15 cellular contexts compared by ENCODE assay signal in genomic region chr1:43783096-43783670, GRCh38.
DNase-seq lines count a peak whose midpoint lies in the region; ATAC-seq and TF ChIP-seq lines count a peak whose summit lies in the region.
"Had no signal": no experiment of that assay in that cellular context is flagged by ENCODE, and none has a peak within 500 bp of the region (broad histone marks: within the 10 kb centered on the region; RNA-seq: fewer than 3 reads in every experiment).

No MANE protein-coding gene starts in this region.

- no peak for TF ChIP-seq RAD21 in HCT116 (IDR thresholded peaks at IDR 0.05; ENCODE audit: low read depth)

- ATAC-seq in HCT116 = peak; percentile 61
- peak; percentile 52 for ATAC-seq in activated T-helper 17 cell treated with anti-CD3 and anti-CD28 coated beads, Interleukin-2, amount 50 U/mL, for 72 hours (replicated peaks)
- ATAC-seq in mucosa of descending colon = peak; percentile 54
- no peak for ATAC-seq in GM23338
- no peak for ATAC-seq in HG02938 (IDR thresholded peaks at IDR 0.05; ENCODE audit: unreplicated experiment)

- H4K20me1 ChIP-seq in HCT116 (ENCODE audit: insufficient read depth) (no peaks in the 10 kb centered on the region), GM23338 (replicated peaks; ENCODE audit: insufficient read depth) (no peaks in the 10 kb centered on the region)

- H3K27me3 ChIP-seq in HCT116 (ENCODE audit: insufficient read depth, low read length) (no peaks in the 10 kb centered on the region), GM23338 (ENCODE audit: insufficient read depth) (no peaks in the 10 kb centered on the region), BE2C (no peaks in the 10 kb centered on the region)
- H3K27me3 ChIP-seq: adrenal gland, ovary had no signal

- CTCF ChIA-PET in Calu3 (lab: Charles Lee) = interaction anchor here (0.5 to 1.5 kb wide), 5 partner anchors 20 to 1759 kb away, joined by 3 to 7 read pairs (median 6); partner anchors contain the start of gene ARTN
- CTCF ChIA-PET in HCT116 (lab: Charles Lee) = interaction anchor here (1.0 to 4.0 kb wide), 4 partner anchors 20 to 163 kb away, joined by 3 to 19 read pairs (median 8); partner anchors contain the start of gene ARTN

- RAD21 ChIA-PET in HCT116 (lab: Charles Lee; ENCODE audit: low non-redundant PET in 1 of 2, low total read pairs in 2 of 2, uncharacterized antibody in 2 of 2, unreplicated experiment in 2 of 2) = interaction anchor here in 1 of 2 experiments (1.7 kb wide), 1 partner anchor 20 kb away, joined by 6 read pairs; no protein-coding TSS in a partner anchor

- H3K79me2 ChIP-seq in HCT116 (ENCODE audit: insufficient read depth, low read length) = no peaks in the 10 kb centered on the region
- no peaks in the 10 kb centered on the region for H3K79me2 ChIP-seq in GM23338 (replicated peaks; ENCODE audit: insufficient read depth)

- H3K4me2 ChIP-seq in HCT116 (ENCODE audit: low read length) (peak overlapping the region; percentile 80), GM23338 (no peak overlapping the region)

- H3K36me3 Mint-ChIP-seq in Calu3 (ENCODE audit: insufficient read depth, unreplicated experiment) (no peaks in the 10 kb centered on the region), GM23338 (ENCODE audit: low read depth) (peaks cover 2% of the 10 kb centered on the region; the same call in 2 of the 3 replicates)
- H3K36me3 Mint-ChIP-seq in activated T-helper 17 cell treated with anti-CD3 and anti-CD28 coated beads, Interleukin-2, amount 50 U/mL, for 72 hours (ENCODE audit: low read depth) = peaks cover 7% of the 10 kb centered on the region

- TF ChIP-seq POLR2A in HCT116 (IDR thresholded peaks at IDR 0.05; ENCODE audit: borderline replicate concordance, extremely low read depth, insufficient read depth, insufficient read length) = no peak

- intact Hi-C loops in Calu3 (cut with micrococcal nuclease; ENCODE audit: unreplicated experiment) = no loop called here
- intact Hi-C loops in HCT116 (cut with micrococcal nuclease) = no loop called here
- intact Hi-C loops in mucosa of descending colon (cut with DNase I, micrococcal nuclease) = no loop called here

- H3K4me1 ChIP-seq in HCT116 (ENCODE audit: control insufficient read depth in 1 of 2, insufficient read depth in 2 of 2, low read length in 2 of 2) (peaks cover 23 to 54% of the 10 kb centered on the region in 2 experiments), mucosa of descending colon (ENCODE audit: low read depth) (peaks cover 9% of the 10 kb centered on the region), GM23338 (ENCODE audit: insufficient read depth) (no peaks in the 10 kb centered on the region; the same call in 1 of the 2 replicates), BE2C (no peaks in the 10 kb centered on the region; the same call in 1 of the 2 replicates)

- no peaks in the 10 kb centered on the region for H3K9me3 Mint-ChIP-seq in Calu3 (ENCODE audit: low read depth, unreplicated experiment)
- peaks cover 8% of the 10 kb centered on the region for H3K9me3 Mint-ChIP-seq in activated T-helper 17 cell treated with anti-CD3 and anti-CD28 coated beads, Interleukin-2, amount 50 U/mL, for 72 hours
- peaks cover 13% of the 10 kb centered on the region; the same call in 2 of the 3 replicates for H3K9me3 Mint-ChIP-seq in GM23338

- TF ChIP-seq CTCF in Calu3 (IDR thresholded peaks at IDR 0.05; ENCODE audit: unreplicated experiment) (no peak), HCT116 (IDR thresholded peaks at IDR 0.05 in 2 of 3, conservative IDR thresholded peaks at IDR 0.05 in 1 of 3; ENCODE audit: borderline replicate concordance in 1 of 3, insufficient read depth in 1 of 3, low read depth in 2 of 3, low read length in 2 of 3) (no peak), mucosa of descending colon (IDR thresholded peaks at IDR 0.05) (no peak), GM23338 (conservative IDR thresholded peaks at IDR 0.05; ENCODE audit: low read depth in 2 of 2) (no peak), BE2C (IDR thresholded peaks at IDR 0.05; ENCODE audit: low read depth, low read length) (no peak)

- H3K4me1 Mint-ChIP-seq in Calu3 (ENCODE audit: low read depth, unreplicated experiment) (peaks cover 23% of the 10 kb centered on the region), GM23338 (peaks cover 16% of the 10 kb centered on the region)
- peaks cover 11% of the 10 kb centered on the region for H3K4me1 Mint-ChIP-seq in activated T-helper 17 cell treated with anti-CD3 and anti-CD28 coated beads, Interleukin-2, amount 50 U/mL, for 72 hours

- DNase-seq in Calu3 (no peak), HCT116 (ENCODE audit: low read depth, low spot score) (no peak), mucosa of descending colon (no peak), GM23338 (ENCODE audit: low spot score) (no peak), BE2C (no peak)
- DNase-seq: activated CD4-positive, alpha-beta T cell treated with anti-CD3 and anti-CD28 coated beads for 48 hours; NCI-H2171 treated with DMSO at 0.1 percent for 48 hours; NK-92 treated with Interleukin-12 subunit alpha and Interleukin-12 subunit beta, amount 100 ng/mL, for 24 hours; ovary; substantia nigra; T1000 had no signal

- H3K4me3 ChIP-seq in HCT116 (replicated peaks in 1 of 2; ENCODE audit: low read depth in 1 of 2, low read length in 2 of 2) = peak overlapping the region in 1 of 2 experiments; percentile 37; a peak in 2 of 4 replicates
- H3K4me3 ChIP-seq in mucosa of descending colon = no peak overlapping the region
- no peak overlapping the region for H3K4me3 ChIP-seq in GM23338
- no peak overlapping the region for H3K4me3 ChIP-seq in BE2C (ENCODE audit: low read depth, low read length)
- H3K4me3 ChIP-seq: adrenal gland, ovary had no signal

- H3K27ac Mint-ChIP-seq in Calu3 (ENCODE audit: unreplicated experiment) = peak overlapping the region; percentile 50
- no peak overlapping the region for H3K27ac Mint-ChIP-seq in activated T-helper 17 cell treated with anti-CD3 and anti-CD28 coated beads, Interleukin-2, amount 50 U/mL, for 72 hours
- H3K27ac Mint-ChIP-seq in GM23338 = no peak overlapping the region

- no peaks in the 10 kb centered on the region for H3F3A ChIP-seq in GM23338 (replicated peaks; ENCODE audit: low read depth)

- H3K9ac ChIP-seq in HCT116 (ENCODE audit: low read length) = peak overlapping the region; percentile 56

- BruUV-seq in Calu3 (replicated peaks; lab: Mats Ljungman, UMichigan) = no TSS peak
- BruUV-seq in HCT116 (replicated peaks; lab: Mats Ljungman, UMichigan) = no TSS peak

- POLR2A ChIA-PET in HCT116 (lab: Charles Lee) = interaction anchor here (1.1 to 1.2 kb wide), 3 partner anchors 8 to 146 kb away, joined by 3 to 4 read pairs (median 4); no protein-coding TSS in a partner anchor

- no peaks in the 10 kb centered on the region for H3K9me2 ChIP-seq in HCT116 (ENCODE audit: insufficient read depth)
- H3K9me2 ChIP-seq in GM23338 (ENCODE audit: insufficient read depth) = no peaks in the 10 kb centered on the region

- H3K27ac ChIP-seq in HCT116 (ENCODE audit: low read depth, low read length) (peak overlapping the region; percentile 59), GM23338 (ENCODE audit: low read depth) (no peak overlapping the region)
- H3K27ac ChIP-seq: C4-2B, ovary had no signal

- H3K9me3 ChIP-seq in HCT116 (ENCODE audit: control insufficient read depth in 1 of 2, insufficient read depth in 1 of 2, low read depth in 1 of 2, low read length in 2 of 2) = no peaks in the 10 kb centered on the region
- peaks cover 2% of the 10 kb centered on the region for H3K9me3 ChIP-seq in mucosa of descending colon
- no peaks in the 10 kb centered on the region for H3K9me3 ChIP-seq in BE2C
- H3K9me3 ChIP-seq: adrenal gland, ovary had no signal

- peak overlapping the region; percentile 14 for H2AFZ ChIP-seq in HCT116 (ENCODE audit: low read depth, low read length, poor library complexity, severe bottlenecking)
- H2AFZ ChIP-seq in GM23338 = no peak overlapping the region

- no peaks in the 10 kb centered on the region for H3K36me3 ChIP-seq in HCT116 (ENCODE audit: control insufficient read depth in 1 of 2, insufficient read depth in 2 of 2, low read length in 2 of 2)
- H3K36me3 ChIP-seq in mucosa of descending colon (ENCODE audit: low read depth) = no peaks in the 10 kb centered on the region
- peaks cover under 1% of the 10 kb centered on the region; the same call in 1 of the 2 replicates for H3K36me3 ChIP-seq in GM23338 (ENCODE audit: insufficient read depth)
- no peaks in the 10 kb centered on the region for H3K36me3 ChIP-seq in BE2C
- H3K36me3 ChIP-seq: adrenal gland, ovary had no signal

- H3K27me3 Mint-ChIP-seq in Calu3 (ENCODE audit: unreplicated experiment) (no peaks in the 10 kb centered on the region), GM23338 (ENCODE audit: insufficient read depth, low read depth, poor library complexity) (peaks cover 1% of the 10 kb centered on the region)
- H3K27me3 Mint-ChIP-seq in activated T-helper 17 cell treated with anti-CD3 and anti-CD28 coated beads, Interleukin-2, amount 50 U/mL, for 72 hours = no peaks in the 10 kb centered on the region

- H3K4me3 Mint-ChIP-seq in Calu3 (ENCODE audit: low read depth, unreplicated experiment) (no peak overlapping the region), GM23338 (no peak overlapping the region)
- H3K4me3 Mint-ChIP-seq in activated T-helper 17 cell treated with anti-CD3 and anti-CD28 coated beads, Interleukin-2, amount 50 U/mL, for 72 hours = no peak overlapping the region

TF ChIP-seq in HCT116, 20 proteins besides CTCF, POLR2A, EP300 and RAD21 (continues in another document):
- TF ChIP-seq SP1 (IDR thresholded peaks at IDR 0.05; ENCODE audit: low read depth) (no peak), SRF (IDR thresholded peaks at IDR 0.05; ENCODE audit: low read depth) (no peak)

Comparison
In these comparisons a context has a peak if more than half of its experiments do, and no peak if none do; other contexts are left out.
1. ATAC-seq: peak in HCT116 (single experiment), activated T-helper 17 cell treated with anti-CD3 and anti-CD28 coated beads, Interleukin-2, amount 50 U/mL, for 72 hours (single experiment) and mucosa of descending colon (single experiment); none in GM23338 (single experiment) and HG02938 (single experiment).